In the genomic region with DNA sequence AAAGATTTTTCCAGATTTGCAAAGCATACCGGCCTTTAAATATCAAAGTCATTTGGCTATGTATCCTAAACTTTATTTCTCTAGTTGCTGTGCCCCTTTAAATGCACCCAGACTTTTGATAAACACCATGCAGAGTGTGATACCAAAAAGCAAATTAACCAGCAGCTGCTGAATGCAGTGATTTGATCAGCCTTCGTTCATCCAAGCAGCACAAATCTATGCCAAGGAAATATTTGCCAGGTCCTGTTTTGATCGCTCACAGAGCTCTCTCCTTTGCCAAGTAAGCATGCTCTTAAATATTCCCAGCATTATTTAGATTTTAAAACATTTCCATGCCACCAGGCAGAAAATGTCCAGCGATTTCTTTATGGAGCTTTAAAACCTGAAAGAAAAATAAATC, we compare ENCODE assay signal across 22 cellular contexts. TPM values are rescaled to one million over a fixed set of nuclear protein-coding genes. Genes with fewer than 3 reads are reported as not detected.
DNase-seq lines count a peak whose midpoint lies in the region; ATAC-seq and TF ChIP-seq lines count a peak whose summit lies in the region.
"Had no signal": no experiment of that assay in that cellular context is flagged by ENCODE, and none has a peak within 500 bp of the region (broad histone marks: within the 10 kb centered on the region; RNA-seq: fewer than 3 reads in every experiment).

No MANE protein-coding gene starts in this region.

- peak; percentile 45 for DNase-seq in D341Med (ENCODE audit: low spot score)
- peak; percentile 62 for DNase-seq in NCI-H2171 treated with DMSO at 0.1 percent for 48 hours (lab: John Stamatoyannopoulos, UW)
- DNase-seq in fibroblast of gingiva (ENCODE audit: low read depth) = peak; percentile 8
- DNase-seq in sigmoid colon = no peak
- no peak for DNase-seq in hepatic stellate cell (ENCODE audit: low spot score)
- no peak for DNase-seq in WERI-Rb-1
- DNase-seq: CD4-positive, CD25-positive, alpha-beta regulatory T cell; COR-L47; DMS153; IMR-90; NCI-H1105; NCI-H146; NCI-H2029 treated with DMSO at 0.1 percent for 48 hours; NCI-H748 treated with DMSO at 0.1 percent for 48 hours; OCI-M1 had no signal

- H3K36me3 ChIP-seq in sigmoid colon (no peaks in the 10 kb centered on the region), WERI-Rb-1 (no peaks in the 10 kb centered on the region)
- H3K36me3 ChIP-seq: HAP-1, SJSA1 had no signal

- ATAC-seq in GM19455 (IDR thresholded peaks at IDR 0.05; ENCODE audit: unreplicated experiment) = no peak
- ATAC-seq: GM23338, Right ventricle myocardium inferior had no signal

- TF ChIP-seq CTCF in sigmoid colon (IDR thresholded peaks at IDR 0.05) (no peak), WERI-Rb-1 (IDR thresholded peaks at IDR 0.05; ENCODE audit: low read depth, low read length) (no peak)

- no peak for TF ChIP-seq POLR2A in sigmoid colon (IDR thresholded peaks at IDR 0.05)

- no peak for TF ChIP-seq EP300 in sigmoid colon (IDR thresholded peaks at IDR 0.05)

- peaks cover 0 to 44% (median 31%) of the 10 kb centered on the region in 4 donors for H3K4me1 ChIP-seq in sigmoid colon
- H3K4me1 ChIP-seq: HAP-1, SJSA1 had no signal

- H3K4me3 ChIP-seq in sigmoid colon (peak overlapping the region in 2 of 4 donors; percentile 10 to 20), WERI-Rb-1 (ENCODE audit: low read depth, low read length) (no peak overlapping the region)
- H3K4me3 ChIP-seq: GM23338, HAP-1, SJSA1 had no signal

- H3K27me3 ChIP-seq in sigmoid colon (no peaks in the 10 kb centered on the region), WERI-Rb-1 (ENCODE audit: insufficient read depth, low read depth, severe bottlenecking) (no peaks in the 10 kb centered on the region)
- H3K27me3 ChIP-seq: SJSA1 had no signal

- H3K27ac ChIP-seq in sigmoid colon = peak overlapping the region in 3 of 4 donors; percentile 66 to 76 (median 72)
- H3K27ac ChIP-seq in WERI-Rb-1 = no peak overlapping the region
- H3K27ac ChIP-seq: KMS-11, SJSA1 had no signal

- no peaks in the 10 kb centered on the region for H3K9me3 ChIP-seq in sigmoid colon
- H3K9me3 ChIP-seq in WERI-Rb-1 (ENCODE audit: severe bottlenecking) = no peaks in the 10 kb centered on the region
- H3K9me3 ChIP-seq: HAP-1, SJSA1 had no signal

- 71 to 83% methylated on average over 4 of the region's 4 CpGs for WGBS in sigmoid colon, 2 donors

- intact Hi-C loops in sigmoid colon (cut with DNase I) = loop anchor here (5.0 kb wide), 1 partner anchor 66 kb away; no protein-coding TSS in a partner anchor

RNA-seq across cellular contexts. Expression of a gene that starts 35.8 kb away (rescaled TPM):
- total RNA-seq in sigmoid colon = 100 to 1,000 TPM in 1 of 4 donors, 10 to 100 TPM in 3; 42.2 to 102 (median 61.7) TPM
- polyA plus RNA-seq in sigmoid colon = 1 to 10 TPM in 2 of 3 donors, under 1 TPM in 1; 0.69 to 4.9 (median 1.8) TPM
- total RNA-seq: CD4-positive, CD25-positive, alpha-beta regulatory T cell; IMR-90; SJSA1 had no signal
- polyA plus RNA-seq: BJ; CD4-positive, CD25-positive, alpha-beta regulatory T cell; IMR-90 had no signal

Comparison
In these comparisons a context has a peak if more than half of its experiments do, and no peak if none do; other contexts are left out.
1. DNase-seq: peak in D341Med (single experiment), NCI-H2171 treated with DMSO at 0.1 percent for 48 hours (single experiment) and fibroblast of gingiva (single experiment); none in sigmoid colon (single experiment), hepatic stellate cell (single experiment) and WERI-Rb-1 (single experiment).